Comparison of ENCODE assay signal across 8 cellular contexts in genomic region chr12:53623986-53624385, GRCh38. TPM values are rescaled to one million over a fixed set of nuclear protein-coding genes. Genes with fewer than 3 reads are reported as not detected.
A peak's percentile ranks its signal among the peaks of the same experiment; 100 is the strongest.
DNase-seq lines count a peak whose midpoint lies in the region; ATAC-seq and FAIRE-seq lines count a peak whose summit lies in the region.

No MANE protein-coding gene starts in this region.

- 84% methylated on average over 2 of the region's 2 CpGs for WGBS in HUES64

- no peaks in the 10 kb centered on the region for H3K27me3 ChIP-seq in HUES64 (ENCODE audit: insufficient read depth, low read length)

- FAIRE-seq in A204.1 (lab: Jason Lieb, UNC): peak; percentile 98

- DNase-seq in cerebellum (ENCODE audit: low spot score): peak; percentile 79
- peak; percentile 17 for DNase-seq in mucosa of gallbladder (ENCODE audit: low spot score)
- no peak for DNase-seq in stimulated activated CD4-positive, alpha-beta T cell treated with anti-CD3 and anti-CD28 coated beads, Interleukin-4, amount 100 ng/mL, for 1 hour
- no peak for DNase-seq in stimulated activated CD4-positive, alpha-beta T cell treated with anti-CD3 and anti-CD28 coated beads, Interleukin-2, amount 100 ng/mL, for 24 hours
- DNase-seq in NCI-H748 (lab: John Stamatoyannopoulos, UW; ENCODE audit: unreplicated experiment): no peak

- ATAC-seq in GM19455 (IDR thresholded peaks at IDR 0.05; ENCODE audit: unreplicated experiment): no peak

- no peaks in the 10 kb centered on the region for H3K9me3 ChIP-seq in HUES64 (ENCODE audit: insufficient read depth, low read depth, low read length)

- peaks cover 28% of the 10 kb centered on the region for H3K4me1 ChIP-seq in HUES64 (ENCODE audit: insufficient read depth, low read length)

- H3K9ac ChIP-seq in HUES64 (ENCODE audit: low read depth, low read length): no peak overlapping the region

- H3K27ac ChIP-seq in HUES64 (ENCODE audit: low read depth, low read length): no peak overlapping the region

- peak overlapping the region; percentile 82; the same call in 1 of the 2 replicates for H3K4me3 ChIP-seq in HUES64 (ENCODE audit: low read length)

- H3K36me3 ChIP-seq in HUES64 (ENCODE audit: insufficient read depth, low read length): no peaks in the 10 kb centered on the region

RNA-seq across cellular contexts. Expression of gene ATF7, which starts 2.2 kb away (rescaled TPM):
- 13.9 TPM for polyA plus RNA-seq in HUES64 (2013, experiment 1 of 2)
- 11.6 TPM for polyA plus RNA-seq in HUES64 (2013, experiment 2 of 2)
- total RNA-seq in cerebellum: 16.4 TPM
- 53.3 TPM for total RNA-seq in mucosa of gallbladder

RNA-seq across cellular contexts. Expression of gene ATP5MC2, which starts 51.9 kb away (rescaled TPM):
- polyA plus RNA-seq in HUES64 (2013, experiment 1 of 2): 408 TPM
- polyA plus RNA-seq in HUES64 (2013, experiment 2 of 2): 489 TPM
- total RNA-seq in cerebellum (69.4 TPM), mucosa of gallbladder (318 TPM)

Comparison
In these comparisons a context has a peak if more than half of its experiments do, and no peak if none do; other contexts are left out.
1. DNase-seq: peak in cerebellum (single experiment) and mucosa of gallbladder (single experiment); none in stimulated activated CD4-positive, alpha-beta T cell treated with anti-CD3 and anti-CD28 coated beads, Interleukin-4, amount 100 ng/mL, for 1 hour (single experiment), stimulated activated CD4-positive, alpha-beta T cell treated with anti-CD3 and anti-CD28 coated beads, Interleukin-2, amount 100 ng/mL, for 24 hours (0 of 2) and NCI-H748 (single experiment).